Comparison of ENCODE assay signal across 1 cellular context in genomic region chr9:114397848-114398605, GRCh38.
TF ChIP-seq lines count a peak whose summit lies in the region.

No MANE protein-coding gene starts in this region.

TF ChIP-seq in HepG2, 621 proteins besides CTCF, POLR2A, EP300 and RAD21 (continued from another document and continues in another):
- TF ChIP-seq ZSCAN29 (CRISPR knock-in tag; conservative IDR thresholded peaks at IDR 0.05) (no peak), MTF2 (CRISPR knock-in tag; IDR thresholded peaks at IDR 0.05; ENCODE audit: borderline replicate concordance) (no peak), NFKBIZ (CRISPR knock-in tag; IDR thresholded peaks at IDR 0.05) (no peak), ZNF562 (CRISPR knock-in tag; IDR thresholded peaks at IDR 0.05; ENCODE audit: borderline replicate concordance) (no peak), SP1 (IDR thresholded peaks at IDR 0.05) (no peak), SP1 (CRISPR knock-in tag; IDR thresholded peaks at IDR 0.05) (peak; percentile 44), KAT7 (CRISPR knock-in tag; IDR thresholded peaks at IDR 0.05; ENCODE audit: borderline replicate concordance) (no peak), MAZ (IDR thresholded peaks at IDR 0.05; ENCODE audit: borderline replicate concordance, low read depth, low read length) (no peak), MAZ (CRISPR knock-in tag; IDR thresholded peaks at IDR 0.05; ENCODE audit: low read depth) (peak; percentile 86), ZNF33A (CRISPR knock-in tag; IDR thresholded peaks at IDR 0.05; ENCODE audit: borderline replicate concordance) (no peak), THRA (CRISPR knock-in tag; IDR thresholded peaks at IDR 0.05; ENCODE audit: borderline replicate concordance) (no peak), ZNF18 (CRISPR knock-in tag; IDR thresholded peaks at IDR 0.05; ENCODE audit: insufficient replicate concordance) (no peak), TARDBP (CRISPR knock-in tag; IDR thresholded peaks at IDR 0.05) (no peak), ELK4 (CRISPR knock-in tag; IDR thresholded peaks at IDR 0.05; ENCODE audit: borderline replicate concordance) (no peak), RNF219 (CRISPR knock-in tag; IDR thresholded peaks at IDR 0.05) (no peak), IRF2 (CRISPR knock-in tag; IDR thresholded peaks at IDR 0.05) (no peak), ZNF790 (CRISPR knock-in tag; IDR thresholded peaks at IDR 0.05; ENCODE audit: borderline replicate concordance) (peak; percentile 36; the same call in 1 of the 2 replicates), ZNF775 (CRISPR knock-in tag; IDR thresholded peaks at IDR 0.05; ENCODE audit: borderline replicate concordance) (no peak), MNT (IDR thresholded peaks at IDR 0.05) (no peak), ZNF160 (CRISPR knock-in tag; IDR thresholded peaks at IDR 0.05) (no peak), KLF15 (CRISPR knock-in tag; IDR thresholded peaks at IDR 0.05; ENCODE audit: borderline replicate concordance) (no peak), ZNF597 (CRISPR knock-in tag; IDR thresholded peaks at IDR 0.05) (no peak), ZNF703 (CRISPR knock-in tag; IDR thresholded peaks at IDR 0.05; ENCODE audit: borderline replicate concordance) (no peak), FOXK1 (CRISPR knock-in tag; IDR thresholded peaks at IDR 0.05; ENCODE audit: borderline replicate concordance, low read depth) (0 out of 2 replicates have a peak, but pooled peaks have one; percentile 22), KDM5A (IDR thresholded peaks at IDR 0.05; ENCODE audit: borderline replicate concordance, low read length) (no peak; the same call in 1 of the 2 replicates), ZMYM2 (CRISPR knock-in tag; IDR thresholded peaks at IDR 0.05) (peak; percentile 62; the same call in 1 of the 2 replicates), NCOA5 (CRISPR knock-in tag; IDR thresholded peaks at IDR 0.05) (no peak), FIP1L1 (IDR thresholded peaks at IDR 0.05; ENCODE audit: borderline replicate concordance, insufficient read depth, low read depth, low read length) (no peak), THYN1 (CRISPR knock-in tag; IDR thresholded peaks at IDR 0.05; ENCODE audit: borderline replicate concordance, low read depth) (no peak), FLYWCH1 (CRISPR knock-in tag; IDR thresholded peaks at IDR 0.05) (no peak), MEIS2 (CRISPR knock-in tag; IDR thresholded peaks at IDR 0.05) (no peak; the same call in 1 of the 2 replicates), IRF1 (CRISPR knock-in tag; IDR thresholded peaks at IDR 0.05; ENCODE audit: low read depth) (no peak), FOXC1 (CRISPR knock-in tag; IDR thresholded peaks at IDR 0.05; ENCODE audit: borderline replicate concordance) (no peak; the same call in 1 of the 2 replicates), ZNF382 (CRISPR knock-in tag; IDR thresholded peaks at IDR 0.05; ENCODE audit: borderline replicate concordance) (no peak), ZNF12 (CRISPR knock-in tag; IDR thresholded peaks at IDR 0.05) (no peak), KLF16 (CRISPR knock-in tag; IDR thresholded peaks at IDR 0.05) (0 out of 4 replicates have a peak, but pooled peaks of 1 of the 2 experiments have one; percentile 38), ZSCAN30 (CRISPR knock-in tag; IDR thresholded peaks at IDR 0.05) (no peak), BCL6 (CRISPR knock-in tag; IDR thresholded peaks at IDR 0.05) (peak; percentile 27; the same call in 1 of the 2 replicates), ZNF883 (CRISPR knock-in tag; IDR thresholded peaks at IDR 0.05; ENCODE audit: not compliant biosample characterization) (no peak), CEBPG (CRISPR knock-in tag; IDR thresholded peaks at IDR 0.05) (no peak), MTF1 (CRISPR knock-in tag; IDR thresholded peaks at IDR 0.05) (no peak), NPAS2 (CRISPR knock-in tag; IDR thresholded peaks at IDR 0.05; ENCODE audit: borderline replicate concordance) (no peak)
- TF ChIP-seq, protein P1, sequence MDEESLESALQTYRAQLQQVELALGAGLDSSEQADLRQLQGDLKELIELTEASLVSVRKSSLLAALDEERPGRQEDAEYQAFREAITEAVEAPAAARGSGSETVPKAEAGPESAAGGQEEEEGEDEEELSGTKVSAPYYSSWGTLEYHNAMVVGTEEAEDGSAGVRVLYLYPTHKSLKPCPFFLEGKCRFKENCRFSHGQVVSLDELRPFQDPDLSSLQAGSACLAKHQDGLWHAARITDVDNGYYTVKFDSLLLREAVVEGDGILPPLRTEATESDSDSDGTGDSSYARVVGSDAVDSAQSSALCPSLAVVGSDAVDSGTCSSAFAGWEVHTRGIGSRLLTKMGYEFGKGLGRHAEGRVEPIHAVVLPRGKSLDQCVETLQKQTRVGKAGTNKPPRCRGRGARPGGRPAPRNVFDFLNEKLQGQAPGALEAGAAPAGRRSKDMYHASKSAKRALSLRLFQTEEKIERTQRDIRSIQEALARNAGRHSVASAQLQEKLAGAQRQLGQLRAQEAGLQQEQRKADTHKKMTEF (CRISPR knock-in tag; IDR thresholded peaks at IDR 0.05), result no peak; the same call in 1 of the 2 replicates
- TF ChIP-seq, protein P2, sequence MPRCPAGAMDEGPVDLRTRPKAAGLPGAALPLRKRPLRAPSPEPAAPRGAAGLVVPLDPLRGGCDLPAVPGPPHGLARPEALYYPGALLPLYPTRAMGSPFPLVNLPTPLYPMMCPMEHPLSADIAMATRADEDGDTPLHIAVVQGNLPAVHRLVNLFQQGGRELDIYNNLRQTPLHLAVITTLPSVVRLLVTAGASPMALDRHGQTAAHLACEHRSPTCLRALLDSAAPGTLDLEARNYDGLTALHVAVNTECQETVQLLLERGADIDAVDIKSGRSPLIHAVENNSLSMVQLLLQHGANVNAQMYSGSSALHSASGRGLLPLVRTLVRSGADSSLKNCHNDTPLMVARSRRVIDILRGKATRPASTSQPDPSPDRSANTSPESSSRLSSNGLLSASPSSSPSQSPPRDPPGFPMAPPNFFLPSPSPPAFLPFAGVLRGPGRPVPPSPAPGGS (CRISPR knock-in tag; IDR thresholded peaks at IDR 0.05), result no peak
- TF ChIP-seq, protein P3, sequence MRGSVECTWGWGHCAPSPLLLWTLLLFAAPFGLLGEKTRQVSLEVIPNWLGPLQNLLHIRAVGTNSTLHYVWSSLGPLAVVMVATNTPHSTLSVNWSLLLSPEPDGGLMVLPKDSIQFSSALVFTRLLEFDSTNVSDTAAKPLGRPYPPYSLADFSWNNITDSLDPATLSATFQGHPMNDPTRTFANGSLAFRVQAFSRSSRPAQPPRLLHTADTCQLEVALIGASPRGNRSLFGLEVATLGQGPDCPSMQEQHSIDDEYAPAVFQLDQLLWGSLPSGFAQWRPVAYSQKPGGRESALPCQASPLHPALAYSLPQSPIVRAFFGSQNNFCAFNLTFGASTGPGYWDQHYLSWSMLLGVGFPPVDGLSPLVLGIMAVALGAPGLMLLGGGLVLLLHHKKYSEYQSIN (CRISPR knock-in tag; IDR thresholded peaks at IDR 0.05; ENCODE audit: borderline replicate concordance), result no peak
- TF ChIP-seq, protein P4, sequence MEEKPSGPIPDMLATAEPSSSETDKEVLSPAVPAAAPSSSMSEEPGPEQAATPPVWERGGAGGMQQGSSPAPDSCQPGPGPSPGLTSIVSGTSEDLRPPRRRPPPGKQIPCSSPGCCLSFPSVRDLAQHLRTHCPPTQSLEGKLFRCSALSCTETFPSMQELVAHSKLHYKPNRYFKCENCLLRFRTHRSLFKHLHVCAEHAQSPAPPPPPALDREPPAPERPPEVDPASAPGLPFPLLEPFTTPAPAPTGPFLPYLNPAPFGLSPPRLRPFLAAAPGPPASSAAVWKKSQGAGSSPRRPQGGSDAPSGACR (CRISPR knock-in tag; IDR thresholded peaks at IDR 0.05), result no peak
- TF ChIP-seq, protein P5, sequence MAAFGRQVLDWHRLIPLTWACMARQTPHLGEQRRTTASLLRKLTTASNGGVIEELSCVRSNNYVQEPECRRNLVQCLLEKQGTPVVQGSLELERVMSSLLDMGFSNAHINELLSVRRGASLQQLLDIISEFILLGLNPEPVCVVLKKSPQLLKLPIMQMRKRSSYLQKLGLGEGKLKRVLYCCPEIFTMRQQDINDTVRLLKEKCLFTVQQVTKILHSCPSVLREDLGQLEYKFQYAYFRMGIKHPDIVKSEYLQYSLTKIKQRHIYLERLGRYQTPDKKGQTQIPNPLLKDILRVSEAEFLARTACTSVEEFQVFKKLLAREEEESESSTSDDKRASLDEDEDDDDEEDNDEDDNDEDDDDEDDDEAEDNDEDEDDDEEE (CRISPR knock-in tag; IDR thresholded peaks at IDR 0.05), result no peak
- TF ChIP-seq, protein P6, sequence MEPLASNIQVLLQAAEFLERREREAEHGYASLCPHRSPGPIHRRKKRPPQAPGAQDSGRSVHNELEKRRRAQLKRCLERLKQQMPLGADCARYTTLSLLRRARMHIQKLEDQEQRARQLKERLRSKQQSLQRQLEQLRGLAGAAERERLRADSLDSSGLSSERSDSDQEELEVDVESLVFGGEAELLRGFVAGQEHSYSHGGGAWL (CRISPR knock-in tag; IDR thresholded peaks at IDR 0.05), result no peak
